Comparison of ENCODE assay signal across 26 cellular contexts in the genomic region with DNA sequence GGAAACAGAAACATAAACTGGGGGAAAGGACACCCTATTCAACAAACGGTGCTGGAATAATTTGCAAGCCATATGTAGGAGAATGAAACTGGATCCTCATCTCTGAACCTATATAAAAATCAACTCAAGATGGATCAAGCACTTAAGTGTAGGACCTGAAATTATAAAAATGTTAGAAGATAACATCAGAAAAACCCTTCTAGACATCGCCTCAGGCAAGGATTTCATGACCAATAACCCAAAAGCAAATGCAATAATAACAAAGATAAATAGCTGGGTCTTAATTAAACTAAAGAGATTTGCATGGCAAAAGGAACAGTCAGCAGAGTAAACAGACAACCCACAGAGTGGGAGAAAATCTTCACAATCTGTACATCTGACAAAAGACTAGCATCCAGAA.
"Had no signal": no experiment of that assay in that cellular context is flagged by ENCODE, and none has a peak within 500 bp of the region (broad histone marks: within the 10 kb centered on the region; RNA-seq: fewer than 3 reads in every experiment).

No MANE protein-coding gene starts in this region.

- H3K27me3 Mint-ChIP-seq: activated CD4-positive, alpha-beta memory T cell treated with anti-CD3 and anti-CD28 coated beads for 36 hours; activated CD4-positive, alpha-beta T cell treated with anti-CD3 and anti-CD28 coated beads for 36 hours; activated CD4-positive, alpha-beta T cell treated with anti-CD3 and anti-CD28 coated beads, Interleukin-2, amount 10 ng/mL, durations not matched to agents 24 days and 14 days; activated naive CD4-positive, alpha-beta T cell treated with anti-CD3 and anti-CD28 coated beads, Interleukin-2, amount 10 ng/mL, durations not matched to agents 7 days and 5 days; activated naive CD8-positive, alpha-beta T cell treated with anti-CD3 and anti-CD28 coated beads, Interleukin-2, amount 10 ng/mL, durations not matched to agents 7 days and 5 days; activated T-cell treated with anti-CD3 and anti-CD28 coated beads, Interleukin-2, amount 50 U/mL, for 24 hours; central memory CD8-positive, alpha-beta T cell; dendritic cell treated with granulocyte-macrophage colony-stimulating factor and Interleukin-4, amounts not matched to agents 40 ng/mL and 50 ng/mL, for 4 days had no signal

- H3K4me1 Mint-ChIP-seq: activated CD4-positive, alpha-beta T cell treated with anti-CD3 and anti-CD28 coated beads for 36 hours; activated CD4-positive, alpha-beta T cell treated with anti-CD3 and anti-CD28 coated beads, Interleukin-2, amount 10 ng/mL, durations not matched to agents 24 days and 14 days; activated naive CD4-positive, alpha-beta T cell treated with anti-CD3 and anti-CD28 coated beads, Interleukin-2, amount 10 ng/mL, durations not matched to agents 7 days and 5 days; activated naive CD8-positive, alpha-beta T cell treated with anti-CD3 and anti-CD28 coated beads, Interleukin-2, amount 10 ng/mL, durations not matched to agents 7 days and 5 days; central memory CD8-positive, alpha-beta T cell had no signal

- H3K9me3 Mint-ChIP-seq: activated CD4-positive, alpha-beta memory T cell treated with anti-CD3 and anti-CD28 coated beads for 36 hours; activated CD4-positive, alpha-beta T cell treated with anti-CD3 and anti-CD28 coated beads, Interleukin-2, amount 10 ng/mL, durations not matched to agents 24 days and 14 days; activated naive CD4-positive, alpha-beta T cell treated with anti-CD3 and anti-CD28 coated beads, Interleukin-2, amount 10 ng/mL, durations not matched to agents 7 days and 5 days; endodermal cell had no signal

- H3K27me3 ChIP-seq: ascending aorta, brain microvascular endothelial cell, dorsolateral prefrontal cortex had no signal

- H3K4me3 ChIP-seq: ascending aorta, coronary artery, dorsolateral prefrontal cortex had no signal

- DNase-seq: activated CD4-positive, alpha-beta memory T cell treated with anti-CD3 and anti-CD28 coated beads for 36 hours; activated CD4-positive, alpha-beta T cell treated with anti-CD3 and anti-CD28 coated beads for 36 hours; activated CD4-positive, alpha-beta T cell treated with anti-CD3 and anti-CD28 coated beads, Interleukin-2, amount 10 ng/mL, durations not matched to agents 24 days and 14 days; activated CD4-positive, CD25-positive, alpha-beta regulatory T cell; activated CD4-positive, CD25-positive, alpha-beta regulatory T cell treated with anti-CD3 and anti-CD28 coated beads, Interleukin-2, amount 50 U/mL, for 72 hours; activated CD8-positive, alpha-beta memory T cell treated with anti-CD3 and anti-CD28 coated beads, Interleukin-2, amount 50 U/mL, for 48 hours; activated gamma-delta T cell; activated naive CD4-positive, alpha-beta T cell; activated naive CD4-positive, alpha-beta T cell treated with anti-CD3 and anti-CD28 coated beads, Interleukin-2, amount 10 ng/mL, durations not matched to agents 7 days and 5 days; activated naive CD8-positive, alpha-beta T cell treated with anti-CD3 and anti-CD28 coated beads, Interleukin-2, amount 10 ng/mL, durations not matched to agents 7 days and 5 days; activated T-cell treated with anti-CD3 and anti-CD28 coated beads for 4 hours; activated T-cell treated with anti-CD3 and anti-CD28 coated beads, Interleukin-2, amount 50 U/mL, for 24 hours; activated T-cell treated with anti-CD3 and anti-CD28 coated beads, Interleukin-2, amount 50 U/mL, for 72 hours; dorsolateral prefrontal cortex; effector memory CD4-positive, alpha-beta T cell; endodermal cell; foreskin fibroblast; head of caudate nucleus; T-helper 2 cell had no signal

- H3K27ac Mint-ChIP-seq: activated CD4-positive, alpha-beta memory T cell treated with anti-CD3 and anti-CD28 coated beads for 36 hours; activated CD4-positive, alpha-beta T cell treated with anti-CD3 and anti-CD28 coated beads for 36 hours; activated CD4-positive, alpha-beta T cell treated with anti-CD3 and anti-CD28 coated beads, Interleukin-2, amount 10 ng/mL, durations not matched to agents 24 days and 14 days; activated naive CD4-positive, alpha-beta T cell treated with anti-CD3 and anti-CD28 coated beads, Interleukin-2, amount 10 ng/mL, durations not matched to agents 7 days and 5 days; activated naive CD4-positive, alpha-beta T cell treated with anti-CD3 and anti-CD28 coated beads, Interleukin-2, amount 50 U/mL, for 72 hours; activated naive CD8-positive, alpha-beta T cell treated with anti-CD3 and anti-CD28 coated beads, Interleukin-2, amount 10 ng/mL, durations not matched to agents 7 days and 5 days; activated T-cell treated with anti-CD3 and anti-CD28 coated beads, Interleukin-2, amount 50 U/mL, for 24 hours; activated T-cell treated with anti-CD3 and anti-CD28 coated beads, Interleukin-2, amount 50 U/mL, for 72 hours; dendritic cell treated with granulocyte-macrophage colony-stimulating factor and Interleukin-4, amounts not matched to agents 40 ng/mL and 50 ng/mL, for 4 days; endodermal cell had no signal

- H3K36me3 Mint-ChIP-seq: activated CD4-positive, alpha-beta memory T cell treated with anti-CD3 and anti-CD28 coated beads for 36 hours; activated naive CD4-positive, alpha-beta T cell treated with anti-CD3 and anti-CD28 coated beads, Interleukin-2, amount 10 ng/mL, durations not matched to agents 7 days and 5 days; activated naive CD4-positive, alpha-beta T cell treated with anti-CD3 and anti-CD28 coated beads, Interleukin-2, amount 50 U/mL, for 72 hours; activated naive CD8-positive, alpha-beta T cell treated with anti-CD3 and anti-CD28 coated beads, Interleukin-2, amount 10 ng/mL, durations not matched to agents 7 days and 5 days had no signal

- H3K4me1 ChIP-seq: ascending aorta had no signal

- H3K36me3 ChIP-seq: ascending aorta, brain microvascular endothelial cell had no signal

- H3K9me3 ChIP-seq: ascending aorta had no signal

- H3K4me3 Mint-ChIP-seq: activated CD4-positive, alpha-beta memory T cell treated with anti-CD3 and anti-CD28 coated beads for 36 hours; activated CD4-positive, alpha-beta T cell treated with anti-CD3 and anti-CD28 coated beads for 36 hours; activated CD4-positive, alpha-beta T cell treated with anti-CD3 and anti-CD28 coated beads, Interleukin-2, amount 10 ng/mL, durations not matched to agents 24 days and 14 days; activated naive CD4-positive, alpha-beta T cell treated with anti-CD3 and anti-CD28 coated beads, Interleukin-2, amount 10 ng/mL, durations not matched to agents 7 days and 5 days; activated naive CD8-positive, alpha-beta T cell treated with anti-CD3 and anti-CD28 coated beads, Interleukin-2, amount 10 ng/mL, durations not matched to agents 7 days and 5 days; activated T-cell treated with anti-CD3 and anti-CD28 coated beads, Interleukin-2, amount 50 U/mL, for 24 hours; activated T-cell treated with anti-CD3 and anti-CD28 coated beads, Interleukin-2, amount 50 U/mL, for 72 hours; central memory CD8-positive, alpha-beta T cell; dendritic cell treated with granulocyte-macrophage colony-stimulating factor and Interleukin-4, amounts not matched to agents 40 ng/mL and 50 ng/mL, for 4 days; endodermal cell had no signal

- ATAC-seq: activated CD4-positive, alpha-beta T cell treated with anti-CD3 and anti-CD28 coated beads for 36 hours; activated naive CD4-positive, alpha-beta T cell treated with anti-CD3 and anti-CD28 coated beads, Interleukin-2, amount 50 U/mL, for 72 hours; activated T-cell treated with anti-CD3 and anti-CD28 coated beads, Interleukin-2, amount 50 U/mL, for 72 hours; esophagus mucosa had no signal

- H3K27ac ChIP-seq: ascending aorta, brain microvascular endothelial cell, coronary artery, dorsolateral prefrontal cortex had no signal
